ENCODE assay signal across 8 cellular contexts in genomic region chr3:52897130-52898109, GRCh38. TPM values are rescaled to one million over a fixed set of nuclear protein-coding genes. Genes with fewer than 3 reads are reported as not detected.
DNase-seq lines count a peak whose midpoint lies in the region; ATAC-seq and TF ChIP-seq lines count a peak whose summit lies in the region.

STIMATE (minus strand) TSS chr3:52897548; CDS start chr3:52897450, 98 bp downstream.

- no peaks in the 10 kb centered on the region; the same call in 1 of the 2 replicates for H3K36me3 ChIP-seq in HUES48 (ENCODE audit: control insufficient read depth, insufficient read depth, low read length)

- H3K4me1 ChIP-seq in HUES48 (ENCODE audit: control insufficient read depth, insufficient read depth, low read length): no peaks in the 10 kb centered on the region; the same call in 1 of the 2 replicates

- peak within 1 kb of the TSS; percentile 13; the same call in 1 of the 2 replicates for H3K9ac ChIP-seq in HUES48 (ENCODE audit: low read depth, low read length)

- H3K9me3 ChIP-seq in HUES48 (ENCODE audit: control insufficient read depth, insufficient read depth, low read length): no peaks in the 10 kb centered on the region

- DNase-seq in D341Med (ENCODE audit: low spot score) (peak; percentile 98), OCI-M1 (lab: John Stamatoyannopoulos, UW) (peak; percentile 89), activated T-cell treated with anti-CD3 and anti-CD28 coated beads for 4 hours (peak; percentile 72), epithelial cell of proximal tubule (ENCODE audit: low read depth) (no peak), mucosa of gallbladder (ENCODE audit: low spot score) (peak; percentile 85)
- DNase-seq in stimulated activated CD8-positive, alpha-beta memory T cell treated with anti-CD3 and anti-CD28 coated beads, Interleukin-4, amount 100 ng/mL, for 24 hours (ENCODE audit: low read depth): peak; percentile 79

- H3K4me3 ChIP-seq in HUES48 (ENCODE audit: low read depth, low read length) (peak within 1 kb of the TSS; percentile 85), epithelial cell of proximal tubule (ENCODE audit: low read depth, low read length) (peak within 1 kb of the TSS; percentile 91)

- no peaks in the 10 kb centered on the region for H3K27me3 ChIP-seq in HUES48 (ENCODE audit: control insufficient read depth, insufficient read depth, low read length)

- peak within 1 kb of the TSS; percentile 29 for H3K27ac ChIP-seq in HUES48 (ENCODE audit: low read depth, low read length)

- ATAC-seq in GM21423 (IDR thresholded peaks at IDR 0.05; ENCODE audit: unreplicated experiment): peak; percentile 89

- TF ChIP-seq CTCF in epithelial cell of proximal tubule (conservative IDR thresholded peaks at IDR 0.05; ENCODE audit: low read depth, low read length): no peak

RNA-seq across cellular contexts. Expression of gene STIMATE, which starts in this region (rescaled TPM):
- total RNA-seq in epithelial cell of proximal tubule (7.7 and 13.1 TPM in 2 replicates), mucosa of gallbladder (25.3 TPM)
